ENCODE assay signal across 26 cellular contexts in the genomic region with DNA sequence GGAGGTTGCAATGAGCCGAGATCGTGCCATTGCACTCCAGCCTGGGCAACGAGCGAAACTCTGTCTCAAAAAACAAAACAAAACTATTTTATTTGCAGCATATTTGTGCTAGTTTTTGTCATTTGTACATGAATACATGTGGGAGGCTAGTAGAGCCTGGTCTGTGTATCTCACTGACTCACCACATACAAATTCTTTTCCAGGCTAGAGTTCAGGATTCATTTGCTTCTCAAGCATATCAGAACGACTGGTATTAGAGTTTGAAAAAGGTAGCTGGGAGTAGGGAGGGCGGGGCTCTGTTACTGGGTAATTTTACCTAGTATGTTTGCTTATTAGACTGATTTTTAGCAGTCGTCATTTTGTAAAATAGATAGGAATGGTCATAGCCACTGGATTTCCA. TPM values are rescaled to one million over a fixed set of nuclear protein-coding genes. Genes with fewer than 3 reads are reported as not detected.
A peak's percentile ranks its signal among the peaks of the same experiment; 100 is the strongest.
DNase-seq lines count a peak whose midpoint lies in the region; ATAC-seq, FAIRE-seq and TF ChIP-seq lines count a peak whose summit lies in the region.
"Had no signal": no experiment of that assay in that cellular context is flagged by ENCODE, and none has a peak within 500 bp of the region (broad histone marks: within the 10 kb centered on the region; RNA-seq: fewer than 3 reads in every experiment).

No MANE protein-coding gene starts in this region.

- H3K9me3 ChIP-seq in PC-3 (ENCODE audit: low read length) (no peaks in the 10 kb centered on the region), trophoblast cell (ENCODE audit: insufficient read depth, low read depth, low read length) (no peaks in the 10 kb centered on the region), OCI-LY7 (ENCODE audit: low read length) (no peaks in the 10 kb centered on the region), A673 (ENCODE audit: low read depth, low read length, poor library complexity, severe bottlenecking) (no peaks in the 10 kb centered on the region)
- H3K9me3 ChIP-seq: right lobe of liver had no signal

- H3K18ac ChIP-seq in trophoblast cell (ENCODE audit: low read length) = no peak overlapping the region

- no peak for TF ChIP-seq CTCF in AG10803 (conservative IDR thresholded peaks at IDR 0.05; ENCODE audit: low read length)
- no peak for TF ChIP-seq CTCF in PC-3 (conservative IDR thresholded peaks at IDR 0.05; ENCODE audit: low read depth, low read length)
- no peak for TF ChIP-seq CTCF in fibroblast of mammary gland (conservative IDR thresholded peaks at IDR 0.05; ENCODE audit: control insufficient read depth, insufficient read depth, low read depth, low read length)
- no peak for TF ChIP-seq CTCF in OCI-LY7 (conservative IDR thresholded peaks at IDR 0.05; ENCODE audit: low read length)
- TF ChIP-seq CTCF in A673 (conservative IDR thresholded peaks at IDR 0.05; ENCODE audit: low read depth, low read length) = no peak

- H3K9ac ChIP-seq in PC-3 (ENCODE audit: low read length) (peak overlapping the region; percentile 27; the same call in 1 of the 2 replicates), trophoblast cell (ENCODE audit: low read length) (no peak overlapping the region)
- H3K9ac ChIP-seq: KMS-11, parathyroid adenoma had no signal

- TF ChIP-seq POLR2A in GM12891 (IDR thresholded peaks at IDR 0.05; ENCODE audit: low read depth, low read length) = no peak

- H3K4me3 ChIP-seq in AG10803 (ENCODE audit: low read length) (no peak overlapping the region), PC-3 (ENCODE audit: low read length) (no peak overlapping the region), fibroblast of mammary gland (ENCODE audit: control insufficient read depth, low read depth, low read length) (peak overlapping the region; percentile 6), trophoblast cell (ENCODE audit: low read depth, low read length) (no peak overlapping the region), OCI-LY7 (ENCODE audit: low read depth, low read length, poor library complexity, severe bottlenecking) (no peak overlapping the region), A673 (ENCODE audit: low read depth, low read length, poor library complexity, severe bottlenecking) (no peak overlapping the region)
- H3K4me3 ChIP-seq: right lobe of liver had no signal

- FAIRE-seq in GM12891 (lab: Jason Lieb, UNC) = no peak
- FAIRE-seq: GM12892 had no signal

- H3K4ac ChIP-seq in trophoblast cell (ENCODE audit: low read depth, low read length) = no peak overlapping the region

- WGBS in trophoblast cell (ENCODE audit: extremely low coverage, insufficient coverage, insufficient read length) = no CpG with 5 or more reads among the region's 7 CpGs

- no peak overlapping the region for H3K14ac ChIP-seq in trophoblast cell (ENCODE audit: low read length)

- peak overlapping the region; percentile 82 for H3K27ac ChIP-seq in PC-3 (ENCODE audit: low read length)
- H3K27ac ChIP-seq in trophoblast cell (ENCODE audit: low read depth, low read length) = no peak overlapping the region
- H3K27ac ChIP-seq in OCI-LY7 (ENCODE audit: low read depth, low read length, poor library complexity, severe bottlenecking) = no peak overlapping the region
- H3K27ac ChIP-seq in A673 (ENCODE audit: low read depth, low read length, poor library complexity, severe bottlenecking) = no peak overlapping the region
- H3K27ac ChIP-seq: KMS-11, parathyroid adenoma, right lobe of liver had no signal

- CTCF ChIA-PET in PC-3 (lab: Charles Lee) = no interaction called here
- CTCF ChIA-PET in OCI-LY7 (lab: Charles Lee; ENCODE audit: unreplicated experiment) = no interaction called here
- CTCF ChIA-PET in A673 (lab: Charles Lee) = no interaction called here

- H3K4me2 ChIP-seq in PC-3 (ENCODE audit: low read length) = peak overlapping the region; percentile 65
- no peak overlapping the region for H3K4me2 ChIP-seq in trophoblast cell (ENCODE audit: low read length)
- H3K4me2 ChIP-seq in OCI-LY7 (ENCODE audit: low read length) = no peak overlapping the region
- H3K4me2 ChIP-seq: KMS-11 had no signal

- no peak overlapping the region for H2BK120ac ChIP-seq in trophoblast cell (ENCODE audit: insufficient read depth, low read length, poor library complexity)

- H4K12ac ChIP-seq in trophoblast cell (ENCODE audit: low read depth, low read length) = no peak overlapping the region

- no peak overlapping the region for H4K91ac ChIP-seq in trophoblast cell (ENCODE audit: low read depth, low read length)

- H2BK5ac ChIP-seq in trophoblast cell (ENCODE audit: low read depth, low read length, poor library complexity) = no peak overlapping the region

- H3K4me1 ChIP-seq in PC-3 (ENCODE audit: insufficient read depth, low read length) = peaks cover 35% of the 10 kb centered on the region
- peaks cover 3 to 5% of the 10 kb centered on the region in 2 experiments for H3K4me1 ChIP-seq in trophoblast cell (ENCODE audit: control insufficient read depth in 1 of 2, insufficient read depth in 2 of 2, low read length in 2 of 2)
- H3K4me1 ChIP-seq in OCI-LY7 (ENCODE audit: insufficient read depth, low read length, poor library complexity, severe bottlenecking) = peaks cover 17% of the 10 kb centered on the region
- H3K4me1 ChIP-seq in A673 (ENCODE audit: insufficient read depth, low read length, poor library complexity, severe bottlenecking) = no peaks in the 10 kb centered on the region
- H3K4me1 ChIP-seq: parathyroid adenoma had no signal

- H3K23ac ChIP-seq in trophoblast cell (ENCODE audit: low read length) = no peak overlapping the region

- H2BK12ac ChIP-seq in trophoblast cell (ENCODE audit: low read length) = no peak overlapping the region

- DNase-seq in AG10803 (ENCODE audit: low read depth) (peak; percentile 58), PC-3 (peak; percentile 73), fibroblast of mammary gland (ENCODE audit: low read depth) (peak; percentile 77), trophoblast cell (peak; percentile 73 to 88), OCI-LY7 (ENCODE audit: low spot score) (no peak), GM12891 (ENCODE audit: insufficient read length, low spot score) (no peak), A673 (ENCODE audit: low spot score) (no peak)
- DNase-seq in stimulated activated CD8-positive, alpha-beta memory T cell treated with anti-CD3 and anti-CD28 coated beads, Interleukin-4, amount 100 ng/mL, for 48 hours = no peak
- DNase-seq: activated CD4-positive, alpha-beta T cell treated with anti-CD3 and anti-CD28 coated beads for 36 hours; activated naive CD4-positive, alpha-beta T cell treated with anti-CD3 and anti-CD28 coated beads for 36 hours; activated T-cell treated with anti-CD3 and anti-CD28 coated beads, Interleukin-2, amount 50 U/mL, for 4 hours; anterior cingulate cortex; DMS53; erythroblast; glutamatergic neuron; MV-4-11; NCI-H187 treated with DMSO at 0.1 percent for 48 hours; NCI-H2227 treated with DMSO at 0.1 percent for 48 hours; right lobe of liver; SHP77; stimulated activated CD4-positive, alpha-beta T cell treated with anti-CD3 and anti-CD28 coated beads, Interleukin-15, amount 100 ng/mL, for 24 hours had no signal

- BruUV-seq in PC-3 (replicated peaks; lab: Mats Ljungman, UMichigan) = no TSS peak
- BruUV-seq in OCI-LY7 (replicated peaks; lab: Mats Ljungman, UMichigan) = no TSS peak
- no TSS peak for BruUV-seq in A673 (replicated peaks; lab: Mats Ljungman, UMichigan)

- no peaks in the 10 kb centered on the region for H3F3A ChIP-seq in PC-3 (ENCODE audit: low read length, unreplicated experiment)

- H3K9me2 ChIP-seq in PC-3 (replicated peaks; ENCODE audit: low read length) = no peaks in the 10 kb centered on the region
- H3K9me2 ChIP-seq in OCI-LY7 (ENCODE audit: insufficient read depth, low read length) = no peaks in the 10 kb centered on the region

- ATAC-seq in PC-3 = peak; percentile 19
- ATAC-seq: activated CD4-positive, alpha-beta T cell treated with anti-CD3 and anti-CD28 coated beads for 36 hours; activated T-cell treated with anti-CD3 and anti-CD28 coated beads, Interleukin-2, amount 50 U/mL, for 4 hours; left lobe of liver; natural killer cell treated with Interleukin-12 subunit alpha and Interleukin-12 subunit beta and Interleukin-15 and Interleukin-18, amount 100 ng/mL, for 72 hours; right lobe of liver had no signal

- H2AK5ac ChIP-seq in trophoblast cell (ENCODE audit: low read length) = no peak overlapping the region

- H3K27me3 ChIP-seq in PC-3 (ENCODE audit: low read length) (no peaks in the 10 kb centered on the region), trophoblast cell (ENCODE audit: insufficient read depth, low read length) (no peaks in the 10 kb centered on the region), A673 (replicated peaks; ENCODE audit: insufficient read depth, low read depth, low read length, poor library complexity) (no peaks in the 10 kb centered on the region)
- H3K27me3 ChIP-seq: right lobe of liver had no signal

- H3K79me1 ChIP-seq in trophoblast cell (ENCODE audit: low read length) = peaks cover 5% of the 10 kb centered on the region

- intact Hi-C loops in PC-3 (cut with micrococcal nuclease) (no loop called here), OCI-LY7 (cut with micrococcal nuclease; ENCODE audit: unreplicated experiment) (no loop called here), A673 (cut with micrococcal nuclease; ENCODE audit: unreplicated experiment) (loop anchor here (5.0 to 10.0 kb wide), 3 partner anchors 370 to 735 kb away; a partner anchor contains a TSS)

- no peak overlapping the region for H4K8ac ChIP-seq in trophoblast cell (ENCODE audit: low read depth, low read length)

- no peaks in the 10 kb centered on the region for H4K20me1 ChIP-seq in PC-3 (ENCODE audit: low read length)
- H4K20me1 ChIP-seq in OCI-LY7 (ENCODE audit: insufficient read depth, low read length) = no peaks in the 10 kb centered on the region

- POLR2A ChIA-PET in PC-3 (lab: Charles Lee; ENCODE audit: unreplicated experiment) = no interaction called here
- POLR2A ChIA-PET in OCI-LY7 (lab: Charles Lee) = interaction anchor here (1.3 kb wide), 1 partner anchor 9 kb away, joined by 3 read pairs; no protein-coding TSS in a partner anchor
- POLR2A ChIA-PET in A673 (lab: Charles Lee; ENCODE audit: low non-redundant PET) = no interaction called here

- no peak overlapping the region for H2AFZ ChIP-seq in PC-3 (ENCODE audit: low read length)
- no peak overlapping the region for H2AFZ ChIP-seq in trophoblast cell (ENCODE audit: insufficient read depth, low read length, poor library complexity)
- H2AFZ ChIP-seq in OCI-LY7 (ENCODE audit: low read length) = no peak overlapping the region
- H2AFZ ChIP-seq: parathyroid adenoma had no signal

- no peaks in the 10 kb centered on the region; the same call in 1 of the 2 replicates for H3K36me3 ChIP-seq in PC-3 (ENCODE audit: low read depth, low read length)
- H3K36me3 ChIP-seq in trophoblast cell (ENCODE audit: control insufficient read depth in 1 of 2, insufficient read depth in 2 of 2, low read length in 2 of 2) = peaks cover 0 to 3% of the 10 kb centered on the region in 2 experiments
- H3K36me3 ChIP-seq in OCI-LY7 (ENCODE audit: insufficient read depth, low read length) = peaks cover 3% of the 10 kb centered on the region; the same call in 1 of the 2 replicates
- H3K36me3 ChIP-seq in A673 (ENCODE audit: insufficient read depth, low read length, poor library complexity, severe bottlenecking) = no peaks in the 10 kb centered on the region

- H3K79me2 ChIP-seq in PC-3 (ENCODE audit: low read length) (peaks cover 10% of the 10 kb centered on the region), trophoblast cell (ENCODE audit: control insufficient read depth, insufficient read depth, low read length, poor library complexity) (peaks cover 2% of the 10 kb centered on the region), OCI-LY7 (ENCODE audit: insufficient read depth, low read depth, low read length) (peaks cover under 1% of the 10 kb centered on the region; the same call in 1 of the 2 replicates)
- H3K79me2 ChIP-seq: parathyroid adenoma had no signal

RNA-seq across cellular contexts. Expression of a gene that starts 4.5 kb away (rescaled TPM):
- total RNA-seq in PC-3 (2014; rRNA removed) (70.8 and 95.5 TPM in 2 replicates), OCI-LY7 (2022) (66.7 and 67.4 TPM in 2 replicates), A673 (2021) (18.0 and 21.0 TPM in 2 replicates)
- polyA plus RNA-seq in trophoblast cell (2013) = 7.3 and 7.9 TPM in 2 replicates
- 32.9 and 49.0 TPM in 2 replicates for total RNA-seq in OCI-LY7 (2014; rRNA removed; shearing (Covaris generic))
- polyA plus RNA-seq in GM12891 (2012; ENCODE audit: low read depth, missing spikeins) = 22.3 TPM

RNA-seq across cellular contexts. Expression of a gene that starts 51.7 kb away (rescaled TPM):
- total RNA-seq in PC-3 (2014; rRNA removed) = 20.1 and 21.1 TPM in 2 replicates
- polyA plus RNA-seq in trophoblast cell (2013) = 17.6 and 17.9 TPM in 2 replicates
- 16.6 and 17.1 TPM in 2 replicates for total RNA-seq in OCI-LY7 (2014; rRNA removed; shearing (Covaris generic))
- total RNA-seq in OCI-LY7 (2022) = 36.5 and 37.7 TPM in 2 replicates
- 6.1 TPM for polyA plus RNA-seq in GM12891 (2012; ENCODE audit: low read depth, missing spikeins)
- total RNA-seq in A673 (2021) = 43.3 and 46.9 TPM in 2 replicates

Comparison
In these comparisons a context has a peak if more than half of its experiments do, and no peak if none do; other contexts are left out.
1. DNase-seq: peak in AG10803 (single experiment), PC-3 (single experiment), fibroblast of mammary gland (single experiment) and trophoblast cell (2 of 2); none in OCI-LY7 (single experiment), stimulated activated CD8-positive, alpha-beta memory T cell treated with anti-CD3 and anti-CD28 coated beads, Interleukin-4, amount 100 ng/mL, for 48 hours (single experiment), GM12891 (single experiment) and A673 (single experiment).